16 cellular contexts compared by ENCODE assay signal in genomic region chr10:33304553-33304952, GRCh38. TPM values are rescaled to one million over a fixed set of nuclear protein-coding genes. Genes with fewer than 3 reads are reported as not detected.
A peak's percentile ranks its signal among the peaks of the same experiment; 100 is the strongest.
DNase-seq lines count a peak whose midpoint lies in the region; ATAC-seq and TF ChIP-seq lines count a peak whose summit lies in the region.
"Had no signal": no experiment of that assay in that cellular context is flagged by ENCODE, and none has a peak within 500 bp of the region (broad histone marks: within the 10 kb centered on the region; RNA-seq: fewer than 3 reads in every experiment).

No MANE protein-coding gene starts in this region.

- H3K9me3 ChIP-seq in A673 (ENCODE audit: low read depth, low read length, poor library complexity, severe bottlenecking) = no peaks in the 10 kb centered on the region
- H3K9me3 ChIP-seq: Peyer's patch had no signal

- DNase-seq in A673 (ENCODE audit: low spot score) = no peak
- peak; percentile 37 for DNase-seq in EH (ENCODE audit: low read depth)
- DNase-seq in fibroblast of peridontal ligament (ENCODE audit: extremely low read depth) = peak; percentile 34
- no peak for DNase-seq in osteocyte (ENCODE audit: extremely low spot score, unreplicated experiment)
- no peak for DNase-seq in activated T-cell treated with anti-CD3 and anti-CD28 coated beads, Interleukin-2, amount 50 U/mL, for 48 hours
- no peak for DNase-seq in activated CD4-positive, CD25-positive, alpha-beta regulatory T cell treated with anti-CD3 and anti-CD28 coated beads, Interleukin-2, amount 50 U/mL, for 72 hours
- DNase-seq: CD8-positive, alpha-beta T cell; EL; GOT3; NCI-H1092 treated with DMSO at 0.1 percent for 48 hours; NCI-H1694; NCI-H446 treated with DMSO at 0.1 percent for 48 hours; NCI-H774; Peyer's patch had no signal

- peaks cover 40% of the 10 kb centered on the region for H3K36me3 Mint-ChIP-seq in osteocyte (ENCODE audit: unreplicated experiment)
- H3K36me3 Mint-ChIP-seq: CD8-positive, alpha-beta T cell had no signal

- intact Hi-C loops in A673 (cut with micrococcal nuclease; ENCODE audit: unreplicated experiment) = no loop called here

- POLR2A ChIA-PET in A673 (lab: Charles Lee; ENCODE audit: low non-redundant PET) = no interaction called here

- H3K36me3 ChIP-seq in A673 (ENCODE audit: insufficient read depth, low read length, poor library complexity, severe bottlenecking) = no peaks in the 10 kb centered on the region
- H3K36me3 ChIP-seq: Peyer's patch had no signal

- H3K4me1 Mint-ChIP-seq in osteocyte (ENCODE audit: unreplicated experiment) = peaks cover 75% of the 10 kb centered on the region

- no peaks in the 10 kb centered on the region for H3K27me3 ChIP-seq in A673 (replicated peaks; ENCODE audit: insufficient read depth, low read depth, low read length, poor library complexity)
- H3K27me3 ChIP-seq: Peyer's patch had no signal

- CTCF ChIA-PET in A673 (lab: Charles Lee) = no interaction called here

- H3K4me1 ChIP-seq in A673 (ENCODE audit: insufficient read depth, low read length, poor library complexity, severe bottlenecking) = peaks cover 44% of the 10 kb centered on the region
- H3K4me1 ChIP-seq: Peyer's patch had no signal

- no peak overlapping the region for H3K4me3 ChIP-seq in A673 (ENCODE audit: low read depth, low read length, poor library complexity, severe bottlenecking)
- H3K4me3 ChIP-seq: Peyer's patch had no signal

- H3K9me3 Mint-ChIP-seq in osteocyte (ENCODE audit: unreplicated experiment) = no peaks in the 10 kb centered on the region
- H3K9me3 Mint-ChIP-seq: CD8-positive, alpha-beta T cell had no signal

- BruUV-seq in A673 (replicated peaks; lab: Mats Ljungman, UMichigan) = no TSS peak

- TF ChIP-seq CTCF in A673 (conservative IDR thresholded peaks at IDR 0.05; ENCODE audit: low read depth, low read length) (no peak), osteocyte (IDR thresholded peaks at IDR 0.05) (no peak)

- ATAC-seq in GM18907 (IDR thresholded peaks at IDR 0.05; ENCODE audit: unreplicated experiment) = no peak
- ATAC-seq: CD8-positive, alpha-beta T cell had no signal

- H3K27me3 Mint-ChIP-seq in osteocyte (ENCODE audit: unreplicated experiment) = no peaks in the 10 kb centered on the region

- no peak overlapping the region for H3K4me3 Mint-ChIP-seq in osteocyte (ENCODE audit: unreplicated experiment)
- H3K4me3 Mint-ChIP-seq: CD8-positive, alpha-beta T cell had no signal

- peak overlapping the region; percentile 68 for H3K27ac Mint-ChIP-seq in osteocyte (ENCODE audit: unreplicated experiment)
- H3K27ac Mint-ChIP-seq: CD8-positive, alpha-beta T cell had no signal

- H3K27ac ChIP-seq in A673 (ENCODE audit: low read depth, low read length, poor library complexity, severe bottlenecking) = peak overlapping the region; percentile 45
- H3K27ac ChIP-seq: KMS-11, Peyer's patch had no signal

RNA-seq across cellular contexts. Expression of gene NRP1, which starts 29.9 kb away (rescaled TPM):
- total RNA-seq in A673 (2021) (31.7 and 32.8 TPM in 2 replicates), osteocyte (208 and 222 TPM in 2 replicates)
- total RNA-seq: CD8-positive, alpha-beta T cell had no signal

Comparison
In these comparisons a context has a peak if more than half of its experiments do, and no peak if none do; other contexts are left out.
1. DNase-seq: peak in EH (single experiment) and fibroblast of peridontal ligament (single experiment); none in A673 (single experiment), osteocyte (single experiment), activated T-cell treated with anti-CD3 and anti-CD28 coated beads, Interleukin-2, amount 50 U/mL, for 48 hours (0 of 2) and activated CD4-positive, CD25-positive, alpha-beta regulatory T cell treated with anti-CD3 and anti-CD28 coated beads, Interleukin-2, amount 50 U/mL, for 72 hours (single experiment).